ENCODE assay signal across 12 cellular contexts in the genomic region with DNA sequence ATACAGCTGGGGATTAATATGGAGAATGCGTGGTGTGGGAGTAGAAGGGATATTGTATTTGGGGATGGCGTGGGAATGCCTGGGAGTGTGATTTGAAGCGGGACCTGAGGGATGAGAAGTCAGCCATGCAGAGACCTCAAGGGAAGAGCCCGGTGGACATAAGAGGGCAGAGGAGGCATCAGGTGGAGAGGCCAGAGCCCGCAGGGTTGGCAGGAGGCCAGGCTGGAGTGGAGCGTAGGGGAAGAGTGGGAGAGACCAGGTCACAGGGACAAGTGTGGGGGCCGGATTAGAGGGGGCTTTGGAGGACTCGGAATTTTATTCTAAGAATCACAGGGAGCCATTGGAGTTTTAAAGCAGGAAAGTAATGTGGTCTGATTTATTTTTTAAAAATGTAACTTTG. TPM values are rescaled to one million over a fixed set of nuclear protein-coding genes. Genes with fewer than 3 reads are reported as not detected.
DNase-seq lines count a peak whose midpoint lies in the region; ATAC-seq and TF ChIP-seq lines count a peak whose summit lies in the region.
"Had no signal": no experiment of that assay in that cellular context is flagged by ENCODE, and none has a peak within 500 bp of the region (broad histone marks: within the 10 kb centered on the region; RNA-seq: fewer than 3 reads in every experiment).

No MANE protein-coding gene starts in this region.

- H3K9me3 Mint-ChIP-seq in naive thymus-derived CD4-positive, alpha-beta T cell = peaks cover 0 to 4% (median 0%) of the 10 kb centered on the region in 11 donors

- CTCF ChIA-PET in HCT116 (lab: Charles Lee) = no interaction called here
- CTCF ChIA-PET in naive thymus-derived CD4-positive, alpha-beta T cell (lab: Charles Lee) = no interaction called here

- DNase-seq in DMS 273 (lab: John Stamatoyannopoulos, UW; ENCODE audit: unreplicated experiment) (peak; percentile 42), DMS 273 treated with DMSO at 0.1 percent for 48 hours (lab: John Stamatoyannopoulos, UW) (no peak), HCT116 (ENCODE audit: low read depth, low spot score) (no peak), adipocyte (ENCODE audit: low read depth) (no peak), C1 segment of cervical spinal cord (lab: John Stamatoyannopoulos, UW) (no peak), occipital lobe (lab: John Stamatoyannopoulos, UW) (no peak)
- DNase-seq in naive thymus-derived CD4-positive, alpha-beta T cell = no peak
- DNase-seq: Kasumi-1; stimulated activated CD4-positive, alpha-beta T cell treated with anti-CD3 and anti-CD28 coated beads, Interleukin-2, amount 100 ng/mL, for 48 hours; upper lobe of left lung had no signal

- POLR2A ChIA-PET in HCT116 (lab: Charles Lee) = no interaction called here
- POLR2A ChIA-PET in naive thymus-derived CD4-positive, alpha-beta T cell (lab: Charles Lee) = interaction anchor here (3.0 to 4.9 kb wide), 2 partner anchors 24 to 25 kb away, joined by 21 to 26 read pairs; partner anchors contain the start of gene ADCK2

- intact Hi-C loops in HCT116 (cut with micrococcal nuclease) = no loop called here
- intact Hi-C loops in naive thymus-derived CD4-positive, alpha-beta T cell (cut with micrococcal nuclease) = loop anchor here (5.0 to 10.0 kb wide), 5 partner anchors 36 to 856 kb away; partner anchors contain the start of genes AGK (in 2 of the 2), RAB19 (in 1 of the 2) and TMEM178B (in 1 of the 2)

- no peak overlapping the region for H3K27ac ChIP-seq in HCT116 (ENCODE audit: low read depth, low read length)
- no peak overlapping the region for H3K27ac ChIP-seq in naive thymus-derived CD4-positive, alpha-beta T cell (ENCODE audit: low read depth, low read length)
- H3K27ac ChIP-seq: upper lobe of left lung had no signal

- H3K4me1 ChIP-seq in HCT116 (ENCODE audit: control insufficient read depth in 1 of 2, insufficient read depth in 2 of 2, low read length in 2 of 2) (peaks cover 4 to 20% of the 10 kb centered on the region in 2 experiments; a peak in 3 of 4 replicates), adipocyte (ENCODE audit: control insufficient read depth, insufficient read depth, low read length) (peaks cover 18% of the 10 kb centered on the region)
- H3K4me1 ChIP-seq in naive thymus-derived CD4-positive, alpha-beta T cell (ENCODE audit: control insufficient read depth in 2 of 2, insufficient read depth in 2 of 2, low read length in 2 of 2) = peaks cover 12 to 16% of the 10 kb centered on the region in 2 donors

- peak overlapping the region; percentile 9 to 99 (median 92) for H3K27ac Mint-ChIP-seq in naive thymus-derived CD4-positive, alpha-beta T cell

- no peak for TF ChIP-seq RAD21 in HCT116 (IDR thresholded peaks at IDR 0.05; ENCODE audit: low read depth)

- H4K20me1 ChIP-seq in HCT116 (ENCODE audit: insufficient read depth) = no peaks in the 10 kb centered on the region

- H3K9me3 ChIP-seq in HCT116 (ENCODE audit: control insufficient read depth in 1 of 2, insufficient read depth in 1 of 2, low read depth in 1 of 2, low read length in 2 of 2) (no peaks in the 10 kb centered on the region), adipocyte (ENCODE audit: control insufficient read depth, low read length) (no peaks in the 10 kb centered on the region)
- no peaks in the 10 kb centered on the region for H3K9me3 ChIP-seq in naive thymus-derived CD4-positive, alpha-beta T cell (ENCODE audit: control insufficient read depth in 2 of 3, low read length in 3 of 3)
- H3K9me3 ChIP-seq: upper lobe of left lung had no signal

- BruUV-seq in HCT116 (replicated peaks; lab: Mats Ljungman, UMichigan) = no TSS peak

- no peak for ATAC-seq in HCT116
- ATAC-seq in naive thymus-derived CD4-positive, alpha-beta T cell = no peak
- ATAC-seq in GM18858 (IDR thresholded peaks at IDR 0.05; ENCODE audit: unreplicated experiment) = no peak
- ATAC-seq: activated CD4-positive, CD25-positive, alpha-beta regulatory T cell treated with anti-CD3 and anti-CD28 coated beads, Interleukin-2, amount 50 U/mL, for 24 hours had no signal

- H3K9ac ChIP-seq in HCT116 (ENCODE audit: low read length) = no peak overlapping the region
- no peak overlapping the region for H3K9ac ChIP-seq in adipocyte (ENCODE audit: low read length)

- RAD21 ChIA-PET in HCT116 (lab: Charles Lee; ENCODE audit: low non-redundant PET in 1 of 2, low total read pairs in 2 of 2, uncharacterized antibody in 2 of 2, unreplicated experiment in 2 of 2) = no interaction called here

- H3K4me3 Mint-ChIP-seq in naive thymus-derived CD4-positive, alpha-beta T cell = peak overlapping the region; percentile 87 to 100 (median 98)

- no peaks in the 10 kb centered on the region for H3K27me3 Mint-ChIP-seq in naive thymus-derived CD4-positive, alpha-beta T cell

- no peaks in the 10 kb centered on the region for H3K9me2 ChIP-seq in HCT116 (ENCODE audit: insufficient read depth)

- H3K4me2 ChIP-seq in HCT116 (ENCODE audit: low read length) = peak overlapping the region; percentile 96

- H3K36me3 ChIP-seq in HCT116 (ENCODE audit: control insufficient read depth in 1 of 2, insufficient read depth in 2 of 2, low read length in 2 of 2) = no peaks in the 10 kb centered on the region; a peak in 1 of 4 replicates
- H3K36me3 ChIP-seq in adipocyte (ENCODE audit: control insufficient read depth, insufficient read depth, low read length, severe bottlenecking) = peaks cover 7% of the 10 kb centered on the region
- peaks cover 0 to 9% (median 0%) of the 10 kb centered on the region in 3 experiments for H3K36me3 ChIP-seq in naive thymus-derived CD4-positive, alpha-beta T cell (ENCODE audit: control insufficient read depth in 2 of 3, insufficient read depth in 3 of 3, low read length in 3 of 3)

- no peak for TF ChIP-seq CTCF in HCT116 (IDR thresholded peaks at IDR 0.05 in 2 of 3, conservative IDR thresholded peaks at IDR 0.05 in 1 of 3; ENCODE audit: borderline replicate concordance in 1 of 3, insufficient read depth in 1 of 3, low read depth in 2 of 3, low read length in 2 of 3)

- H3K4me3 ChIP-seq in HCT116 (replicated peaks in 1 of 2; ENCODE audit: low read depth in 1 of 2, low read length in 2 of 2) = peak overlapping the region in 1 of 2 experiments; percentile 86; a peak in 1 of 4 replicates
- H3K4me3 ChIP-seq in adipocyte (ENCODE audit: low read length) = peak overlapping the region; percentile 93
- no peak overlapping the region for H3K4me3 ChIP-seq in naive thymus-derived CD4-positive, alpha-beta T cell (ENCODE audit: low read length)

- no peak for TF ChIP-seq POLR2A in HCT116 (IDR thresholded peaks at IDR 0.05; ENCODE audit: borderline replicate concordance, extremely low read depth, insufficient read depth, insufficient read length)

- H3K36me3 Mint-ChIP-seq in naive thymus-derived CD4-positive, alpha-beta T cell = peaks cover 0 to 11% (median 4%) of the 10 kb centered on the region in 5 donors

- no peak overlapping the region for H2AFZ ChIP-seq in HCT116 (ENCODE audit: low read depth, low read length, poor library complexity, severe bottlenecking)

- H3K4me1 Mint-ChIP-seq in naive thymus-derived CD4-positive, alpha-beta T cell = peaks cover 18 to 56% (median 40%) of the 10 kb centered on the region in 7 donors

- no peaks in the 10 kb centered on the region for H3K27me3 ChIP-seq in HCT116 (ENCODE audit: insufficient read depth, low read length)
- H3K27me3 ChIP-seq in adipocyte (replicated peaks; ENCODE audit: control insufficient read depth, insufficient read depth, low read length) = no peaks in the 10 kb centered on the region
- no peaks in the 10 kb centered on the region for H3K27me3 ChIP-seq in naive thymus-derived CD4-positive, alpha-beta T cell (ENCODE audit: control insufficient read depth in 2 of 2, insufficient read depth in 2 of 2, low read length in 2 of 2)
- H3K27me3 ChIP-seq: upper lobe of left lung had no signal

- H3K79me2 ChIP-seq in HCT116 (ENCODE audit: insufficient read depth, low read length) = peaks cover 66% of the 10 kb centered on the region

TF ChIP-seq in HCT116, 20 proteins besides CTCF, POLR2A, EP300 and RAD21 (continues in another document):
- TF ChIP-seq, protein P1, sequence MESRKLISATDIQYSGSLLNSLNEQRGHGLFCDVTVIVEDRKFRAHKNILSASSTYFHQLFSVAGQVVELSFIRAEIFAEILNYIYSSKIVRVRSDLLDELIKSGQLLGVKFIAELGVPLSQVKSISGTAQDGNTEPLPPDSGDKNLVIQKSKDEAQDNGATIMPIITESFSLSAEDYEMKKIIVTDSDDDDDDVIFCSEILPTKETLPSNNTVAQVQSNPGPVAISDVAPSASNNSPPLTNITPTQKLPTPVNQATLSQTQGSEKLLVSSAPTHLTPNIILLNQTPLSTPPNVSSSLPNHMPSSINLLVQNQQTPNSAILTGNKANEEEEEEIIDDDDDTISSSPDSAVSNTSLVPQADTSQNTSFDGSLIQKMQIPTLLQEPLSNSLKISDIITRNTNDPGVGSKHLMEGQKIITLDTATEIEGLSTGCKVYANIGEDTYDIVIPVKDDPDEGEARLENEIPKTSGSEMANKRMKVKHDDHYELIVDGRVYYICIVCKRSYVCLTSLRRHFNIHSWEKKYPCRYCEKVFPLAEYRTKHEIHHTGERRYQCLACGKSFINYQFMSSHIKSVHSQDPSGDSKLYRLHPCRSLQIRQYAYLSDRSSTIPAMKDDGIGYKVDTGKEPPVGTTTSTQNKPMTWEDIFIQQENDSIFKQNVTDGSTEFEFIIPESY (IDR thresholded peaks at IDR 0.05; ENCODE audit: extremely low read depth, insufficient replicate concordance, low read length) = no peak
- TF ChIP-seq YY1 (IDR thresholded peaks at IDR 0.05; ENCODE audit: extremely low read depth, insufficient replicate concordance, low read depth, low read length) = no peak
- no peak for TF ChIP-seq CBX3 (IDR thresholded peaks at IDR 0.05; ENCODE audit: low read depth)
- TF ChIP-seq FOSL1 (IDR thresholded peaks at IDR 0.05; ENCODE audit: low read depth) = no peak
- no peak for TF ChIP-seq ELF1 (IDR thresholded peaks at IDR 0.05; ENCODE audit: borderline replicate concordance, low read depth)
- TF ChIP-seq MAX (IDR thresholded peaks at IDR 0.05) = no peak
- no peak for TF ChIP-seq SRF (IDR thresholded peaks at IDR 0.05; ENCODE audit: low read depth)

RNA-seq across cellular contexts. Expression of gene NDUFB2, which starts 2.0 kb away (rescaled TPM):
- total RNA-seq in HCT116 (2021; ENCODE audit: unreplicated experiment) (143 TPM), occipital lobe (45.4 TPM)
- polyA plus RNA-seq in HCT116 (2012) = 186 and 201 TPM in 2 replicates
- 100 to 1,000 TPM in 1 of 5 experiments, 10 to 100 TPM in 4; 88.3 to 184 (median 94.0) TPM for total RNA-seq in naive thymus-derived CD4-positive, alpha-beta T cell
- 100 to 1,000 TPM; 372 to 507 TPM for polyA plus RNA-seq in naive thymus-derived CD4-positive, alpha-beta T cell

RNA-seq across cellular contexts. Expression of gene ADCK2, which starts 25.7 kb away (rescaled TPM):
- total RNA-seq in HCT116 (2021; ENCODE audit: unreplicated experiment) (16.9 TPM), occipital lobe (47.6 TPM)
- 23.2 and 25.1 TPM in 2 replicates for polyA plus RNA-seq in HCT116 (2012)
- total RNA-seq in naive thymus-derived CD4-positive, alpha-beta T cell = 10 to 100 TPM; 15.2 to 19.0 (median 18.3) TPM
- polyA plus RNA-seq in naive thymus-derived CD4-positive, alpha-beta T cell = 10 to 100 TPM; 32.2 to 34.2 TPM

RNA-seq across cellular contexts. Expression of gene DENND2A, which starts 57.9 kb away (rescaled TPM):
- total RNA-seq in HCT116 (2021; ENCODE audit: unreplicated experiment) = 0.12 TPM
- 0.15 and 0.18 TPM in 2 replicates for polyA plus RNA-seq in HCT116 (2012)
- total RNA-seq in naive thymus-derived CD4-positive, alpha-beta T cell = not detected
- polyA plus RNA-seq in naive thymus-derived CD4-positive, alpha-beta T cell = not detected
- total RNA-seq in occipital lobe = 16.4 TPM

Comparison
In these comparisons a context has a peak if more than half of its experiments do, and no peak if none do; other contexts are left out.
1. RNA of gene DENND2A, which starts 57.9 kb away (total RNA-seq): 16.4 TPM in occipital lobe (single experiment); 0.12 TPM in HCT116 (single experiment) and not detected in naive thymus-derived CD4-positive, alpha-beta T cell; every median in the first group is over 10 times any median in the second.